9 cellular contexts compared by ENCODE assay signal in the genomic region with DNA sequence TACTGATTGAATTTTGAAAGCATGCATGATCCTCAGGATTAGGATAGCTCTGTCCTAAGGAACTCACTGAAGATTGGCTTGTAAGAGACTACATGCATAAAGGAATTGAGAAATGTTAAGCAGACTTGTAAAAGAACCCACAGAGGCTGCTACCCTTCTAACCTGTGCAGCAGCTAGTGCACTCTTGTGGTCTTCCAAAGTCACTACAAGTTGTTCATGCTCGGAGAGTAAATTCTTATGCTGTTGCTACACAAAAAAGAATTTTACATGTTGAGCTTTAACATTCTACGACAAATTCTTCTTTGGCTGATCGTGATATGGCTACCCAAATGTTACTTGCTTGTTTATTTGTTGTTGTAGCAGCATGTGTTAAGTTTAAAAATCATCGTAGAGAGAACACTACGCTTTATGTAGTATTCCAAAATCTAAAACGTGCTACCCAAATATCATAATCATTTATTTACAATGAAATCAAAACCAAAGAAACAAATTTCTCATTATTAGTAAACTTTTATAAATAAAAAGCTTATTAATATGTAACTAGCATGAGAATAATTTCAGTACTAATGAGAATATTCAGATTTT. TPM values are rescaled to one million over a fixed set of nuclear protein-coding genes. Genes with fewer than 3 reads are reported as not detected.
A peak's percentile ranks its signal among the peaks of the same experiment; 100 is the strongest.
DNase-seq lines count a peak whose midpoint lies in the region; ATAC-seq and TF ChIP-seq lines count a peak whose summit lies in the region.
"Had no signal": no experiment of that assay in that cellular context is flagged by ENCODE, and none has a peak within 500 bp of the region (broad histone marks: within the 10 kb centered on the region; RNA-seq: fewer than 3 reads in every experiment).

No MANE protein-coding gene starts in this region.

- H3K27ac ChIP-seq in mesenchymal stem cell (ENCODE audit: low read length, poor library complexity, severe bottlenecking), result no peak overlapping the region
- no peak overlapping the region for H3K27ac ChIP-seq in CD8-positive, alpha-beta memory T cell (ENCODE audit: low read depth, low read length)
- H3K27ac ChIP-seq: skin epidermis had no signal

- no peaks in the 10 kb centered on the region for H3K27me3 ChIP-seq in mesenchymal stem cell (ENCODE audit: control insufficient read depth in 1 of 2, insufficient read depth in 1 of 2, low read length in 2 of 2)
- H3K27me3 ChIP-seq in CD8-positive, alpha-beta memory T cell (ENCODE audit: insufficient read depth, low read length, poor library complexity, severe bottlenecking), result no peaks in the 10 kb centered on the region

- no peak overlapping the region for H2BK120ac ChIP-seq in mesenchymal stem cell (ENCODE audit: low read depth, low read length)

- H3K18ac ChIP-seq in mesenchymal stem cell (ENCODE audit: low read depth in 1 of 2, low read length in 2 of 2), result no peak overlapping the region

- no peak overlapping the region for H2BK15ac ChIP-seq in mesenchymal stem cell (ENCODE audit: low read depth, poor library complexity, severe bottlenecking)

- peak; percentile 79 for TF ChIP-seq CTCF in chondrocyte (IDR thresholded peaks at IDR 0.05)

- no peak overlapping the region for H2AFZ ChIP-seq in mesenchymal stem cell (ENCODE audit: low read depth, low read length)

- no peak overlapping the region for H3K4me3 Mint-ChIP-seq in chondrocyte (ENCODE audit: unreplicated experiment)
- no peak overlapping the region for H3K4me3 Mint-ChIP-seq in CD8-positive, alpha-beta memory T cell

- H4K8ac ChIP-seq in mesenchymal stem cell (ENCODE audit: low read length), result no peak overlapping the region

- no peak overlapping the region for H3K4me3 ChIP-seq in mesenchymal stem cell (ENCODE audit: insufficient read depth in 1 of 2, low read depth in 1 of 2, low read length in 2 of 2)
- H3K4me3 ChIP-seq in CD8-positive, alpha-beta memory T cell (ENCODE audit: low read length), result no peak overlapping the region
- H3K4me3 ChIP-seq: skin epidermis had no signal

- no peaks in the 10 kb centered on the region for H3K4me1 ChIP-seq in mesenchymal stem cell (ENCODE audit: control insufficient read depth, insufficient read depth, low read depth, low read length)
- no peaks in the 10 kb centered on the region for H3K4me1 ChIP-seq in CD8-positive, alpha-beta memory T cell (ENCODE audit: insufficient read depth, low read length)

- no peaks in the 10 kb centered on the region for H3K27me3 Mint-ChIP-seq in chondrocyte (ENCODE audit: low read depth)
- H3K27me3 Mint-ChIP-seq in CD8-positive, alpha-beta memory T cell, result no peaks in the 10 kb centered on the region

- 73% methylated on average over 3 of the region's 6 CpGs for WGBS in mesenchymal stem cell

- H2AK5ac ChIP-seq in mesenchymal stem cell (ENCODE audit: low read length, severe bottlenecking), result no peak overlapping the region

- H3K79me1 ChIP-seq in mesenchymal stem cell (replicated peaks; ENCODE audit: low read length, poor library complexity, severe bottlenecking), result peaks cover 11% of the 10 kb centered on the region

- H3K9me3 ChIP-seq in mesenchymal stem cell (ENCODE audit: control insufficient read depth, low read length), result no peaks in the 10 kb centered on the region
- H3K9me3 ChIP-seq in CD8-positive, alpha-beta memory T cell (ENCODE audit: low read length), result no peaks in the 10 kb centered on the region

- no peak overlapping the region for H3K27ac Mint-ChIP-seq in chondrocyte (ENCODE audit: unreplicated experiment)
- no peak overlapping the region for H3K27ac Mint-ChIP-seq in CD8-positive, alpha-beta memory T cell

- no peak overlapping the region for H3K23ac ChIP-seq in mesenchymal stem cell (ENCODE audit: low read length in 2 of 2)

- no peak overlapping the region for H2BK12ac ChIP-seq in mesenchymal stem cell (ENCODE audit: low read length in 2 of 2)

- peak; percentile 34 for DNase-seq in Daoy (ENCODE audit: low read depth)
- peak; percentile 11 for DNase-seq in HPDE6-E6E7 (ENCODE audit: extremely low spot score)
- peak; percentile 34 to 84 for DNase-seq in NOMO-1 (lab: John Stamatoyannopoulos, UW; ENCODE audit: unreplicated experiment in 2 of 2)
- no peak for DNase-seq in chondrocyte (ENCODE audit: low spot score)
- DNase-seq in mesenchymal stem cell, result peak; percentile 77
- DNase-seq in CD8-positive, alpha-beta memory T cell, result no peak

- POLR2A ChIA-PET in CD8-positive, alpha-beta memory T cell (lab: Charles Lee), result no interaction called here

- no peak overlapping the region for H3K4me2 ChIP-seq in mesenchymal stem cell (ENCODE audit: low read length, poor library complexity, severe bottlenecking)

- peaks cover 13% of the 10 kb centered on the region for H3K36me3 Mint-ChIP-seq in chondrocyte (ENCODE audit: low read depth)
- H3K36me3 Mint-ChIP-seq in CD8-positive, alpha-beta memory T cell, result no peaks in the 10 kb centered on the region

- peaks cover 6 to 57% of the 10 kb centered on the region in 2 experiments for H3K36me3 ChIP-seq in mesenchymal stem cell (ENCODE audit: control insufficient read depth in 1 of 2, insufficient read depth in 2 of 2, low read depth in 1 of 2, low read length in 2 of 2)
- H3K36me3 ChIP-seq in CD8-positive, alpha-beta memory T cell (ENCODE audit: insufficient read depth, low read length), result no peaks in the 10 kb centered on the region

- H3K4ac ChIP-seq in mesenchymal stem cell (ENCODE audit: low read depth in 1 of 2, low read length in 2 of 2), result no peak overlapping the region

- no peak overlapping the region for H3K14ac ChIP-seq in mesenchymal stem cell (ENCODE audit: low read length in 2 of 2)

- H2BK5ac ChIP-seq in mesenchymal stem cell (ENCODE audit: low read depth, low read length, poor library complexity, severe bottlenecking), result no peak overlapping the region

- no peaks in the 10 kb centered on the region for H3K4me1 Mint-ChIP-seq in chondrocyte (ENCODE audit: low read depth)
- no peaks in the 10 kb centered on the region for H3K4me1 Mint-ChIP-seq in CD8-positive, alpha-beta memory T cell

- H4K91ac ChIP-seq in mesenchymal stem cell (ENCODE audit: low read length), result no peak overlapping the region

- CTCF ChIA-PET in CD8-positive, alpha-beta memory T cell (lab: Charles Lee), result interaction anchor here (1.3 kb wide), 1 partner anchor 9 kb away, joined by 3 read pairs; no protein-coding TSS in a partner anchor

- no peaks in the 10 kb centered on the region for H3K9me3 Mint-ChIP-seq in chondrocyte (ENCODE audit: low read depth)
- no peaks in the 10 kb centered on the region for H3K9me3 Mint-ChIP-seq in CD8-positive, alpha-beta memory T cell

- peak; percentile 62 for ATAC-seq in GM21390 (IDR thresholded peaks at IDR 0.05; ENCODE audit: unreplicated experiment)
- ATAC-seq in HG02970 (IDR thresholded peaks at IDR 0.05; ENCODE audit: low FRiP score, unreplicated experiment), result no peak

- no peak overlapping the region for H3K9ac ChIP-seq in mesenchymal stem cell (ENCODE audit: low read length)

RNA-seq across cellular contexts. Expression of a gene that starts 55.0 kb away (rescaled TPM):
- total RNA-seq in Daoy (2014; rRNA removed; shearing (Covaris generic)), result 36.0 and 40.1 TPM in 2 replicates
- 46.3 to 67.1 TPM (median 47.6 TPM) in 3 replicates for total RNA-seq in chondrocyte
- 62.8 TPM for polyA plus RNA-seq in mesenchymal stem cell (2013, experiment 1 of 2)
- polyA plus RNA-seq in mesenchymal stem cell (2013, experiment 2 of 2), result 61.7 TPM
- total RNA-seq in CD8-positive, alpha-beta memory T cell, result 1 to 10 TPM; 7.2 to 7.3 TPM
- polyA plus RNA-seq in CD8-positive, alpha-beta memory T cell, result 1.3 TPM

Comparison
In these comparisons a context has a peak if more than half of its experiments do, and no peak if none do; other contexts are left out.
1. DNase-seq: peak in Daoy (single experiment), HPDE6-E6E7 (single experiment), NOMO-1 (2 of 2) and mesenchymal stem cell (single experiment); none in chondrocyte (single experiment) and CD8-positive, alpha-beta memory T cell (0 of 5).